Comparison of ENCODE assay signal across 9 cellular contexts in the genomic region with DNA sequence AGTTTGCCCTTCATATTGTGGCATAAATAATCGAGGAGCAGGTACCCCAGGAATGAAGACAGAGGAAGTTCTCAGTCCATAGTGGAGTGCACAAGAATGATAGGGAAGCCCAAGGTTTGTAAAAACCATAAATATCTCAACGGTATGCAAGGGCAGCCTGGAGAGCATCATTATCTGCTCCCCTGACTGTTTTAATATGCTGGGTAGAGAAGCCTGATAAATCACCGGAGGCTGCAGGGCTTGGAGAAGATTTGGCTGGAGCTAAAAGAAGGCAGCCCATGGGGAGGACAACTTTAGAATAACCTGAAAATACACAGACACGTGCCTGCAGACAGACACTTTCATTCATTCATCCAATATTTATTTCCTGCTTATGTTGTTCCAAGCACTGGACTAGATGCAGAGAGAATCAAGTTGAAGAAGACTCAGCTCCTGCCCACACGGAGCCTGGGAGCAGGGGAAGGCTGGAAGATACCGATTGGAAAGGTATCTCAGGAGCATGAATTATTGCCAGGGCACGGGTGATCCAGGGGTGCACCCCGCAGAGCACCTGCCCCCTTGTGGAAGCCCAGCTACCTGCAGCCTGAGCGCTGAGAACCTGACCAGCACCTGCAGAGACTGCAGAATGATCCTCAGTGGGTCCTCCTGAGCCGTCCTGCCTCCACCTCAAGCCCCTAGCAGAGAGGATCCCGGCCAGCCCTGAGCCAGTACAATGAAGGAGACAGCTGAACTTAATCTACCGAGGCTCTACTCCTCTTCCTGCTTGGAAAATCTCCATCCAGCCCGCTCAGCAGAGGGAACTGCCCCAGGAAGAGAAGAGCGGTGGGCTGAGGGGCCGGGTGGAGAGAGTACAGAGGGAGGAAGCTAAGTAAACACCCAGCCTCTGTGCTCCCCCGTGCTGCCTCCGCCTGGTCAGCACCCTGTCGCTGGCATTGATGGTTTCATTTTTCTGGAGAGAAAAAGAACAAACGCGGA.
DNase-seq lines count a peak whose midpoint lies in the region; ATAC-seq, FAIRE-seq and TF ChIP-seq lines count a peak whose summit lies in the region.
"Had no signal": no experiment of that assay in that cellular context is flagged by ENCODE, and none has a peak within 500 bp of the region (broad histone marks: within the 10 kb centered on the region; RNA-seq: fewer than 3 reads in every experiment).

No MANE protein-coding gene starts in this region.

- H3K4me3 ChIP-seq in pancreas: no peak overlapping the region

- H2AFZ ChIP-seq in H9 (ENCODE audit: low read length): no peak overlapping the region

- no CpG with 5 or more reads among the region's 20 CpGs for WGBS in H9 (ENCODE audit: extremely low coverage, insufficient read length, low lambda C conversion rate)
- 27% methylated on average over 20 of the region's 20 CpGs for WGBS in pancreas, 2 donors

- no peaks in the 10 kb centered on the region for H3K79me2 ChIP-seq in H9 (ENCODE audit: insufficient read depth, low read length)

- no peaks in the 10 kb centered on the region for H3K36me3 Mint-ChIP-seq in H9 (ENCODE audit: insufficient read depth in 1 of 3, low read depth in 3 of 3)

- no peaks in the 10 kb centered on the region for H3K27me3 ChIP-seq in H9 (ENCODE audit: insufficient read depth, low read length)
- H3K27me3 ChIP-seq in pancreas: no peaks in the 10 kb centered on the region

- no peak overlapping the region for H4K8ac ChIP-seq in H9 (replicated peaks; ENCODE audit: insufficient read length, low read depth, low read length)

- no peaks in the 10 kb centered on the region for H3K23me2 ChIP-seq in H9 (ENCODE audit: insufficient read length, low read depth, low read length, poor library complexity, severe bottlenecking)

- no peak overlapping the region for H4K5ac ChIP-seq in H9 (ENCODE audit: insufficient read length, low read depth, low read length)

- TF ChIP-seq POLR2A in erythroblast (IDR thresholded peaks at IDR 0.05; ENCODE audit: low read length): no peak

- H3K23ac ChIP-seq in H9 (ENCODE audit: insufficient read length, low read depth, low read length): no peak overlapping the region

- H3K56ac ChIP-seq in H9 (ENCODE audit: insufficient read length, low read depth, low read length): no peak overlapping the region

- no peak overlapping the region for H2BK120ac ChIP-seq in H9 (ENCODE audit: low read depth, low read length, poor library complexity, severe bottlenecking)

- no peak overlapping the region for H3T11ph ChIP-seq in H9 (ENCODE audit: low read length)

- no peak overlapping the region for H3K9ac ChIP-seq in H9 (ENCODE audit: extremely low read depth, insufficient read length, low read length)

- H3K14ac ChIP-seq in H9 (ENCODE audit: insufficient read depth, low read length): no peak overlapping the region

- no peak overlapping the region for H2BK20ac ChIP-seq in H9 (ENCODE audit: low read depth, low read length, poor library complexity, severe bottlenecking)

- ATAC-seq in pancreas (peak; percentile 85 to 93 (median 90)), GM19023 (IDR thresholded peaks at IDR 0.05; ENCODE audit: unreplicated experiment) (no peak)

- no peak overlapping the region for H2BK15ac ChIP-seq in H9 (ENCODE audit: low read depth, low read length)

- H3K79me1 ChIP-seq in H9 (ENCODE audit: insufficient read depth, low read depth, low read length, poor library complexity, severe bottlenecking): no peaks in the 10 kb centered on the region

- no peak overlapping the region for H3K27ac Mint-ChIP-seq in H9

- no peak for FAIRE-seq in pancreas (lab: Jason Lieb, UNC)

- H3K9me3 ChIP-seq in H9 (ENCODE audit: control insufficient read depth, low read depth, low read length): no peaks in the 10 kb centered on the region
- H3K9me3 ChIP-seq in pancreas: no peaks in the 10 kb centered on the region

- peaks cover 8% of the 10 kb centered on the region for H3K27me3 Mint-ChIP-seq in H9 (ENCODE audit: low read depth)

- H3K4me1 ChIP-seq in H9 (ENCODE audit: insufficient read depth, low read length): no peaks in the 10 kb centered on the region
- H3K4me1 ChIP-seq in pancreas: no peaks in the 10 kb centered on the region

- TF ChIP-seq CTCF in H9 (conservative IDR thresholded peaks at IDR 0.05) (peak; percentile 93), pancreas (IDR thresholded peaks at IDR 0.05) (peak; percentile 59 to 75 (median 72))

- no peak overlapping the region for H4K91ac ChIP-seq in H9 (ENCODE audit: insufficient read length, low read depth, low read length)

- no peak overlapping the region for H3K4me3 Mint-ChIP-seq in H9

- no peak overlapping the region for H2BK12ac ChIP-seq in H9 (ENCODE audit: insufficient read length, low read depth, low read length)

- no peaks in the 10 kb centered on the region for H3K36me3 ChIP-seq in pancreas

- no peaks in the 10 kb centered on the region for H4K20me1 ChIP-seq in H9 (ENCODE audit: control insufficient read depth, insufficient read depth, insufficient read length)

- no peak overlapping the region for H3K18ac ChIP-seq in H9 (ENCODE audit: insufficient read length, low read depth, low read length)

- no peak overlapping the region for H3K4me2 ChIP-seq in H9 (ENCODE audit: insufficient read depth, insufficient read length, low read length)

- DNase-seq in COR-L47 (lab: John Stamatoyannopoulos, UW): peak; percentile 33
- peak; percentile 89 for DNase-seq in H9
- DNase-seq in NCI-H510A treated with DMSO at 0.1 percent for 48 hours (lab: John Stamatoyannopoulos, UW): peak; percentile 91
- DNase-seq in activated CD8-positive, alpha-beta memory T cell treated with anti-CD3 and anti-CD28 coated beads for 24 hours: peak; percentile 82
- peak; percentile 16 to 52 for DNase-seq in erythroblast (lab: John Stamatoyannopoulos, UW)
- DNase-seq in pancreas: peak; percentile 37 to 90 (median 75)
- DNase-seq in ureter (ENCODE audit: low spot score): peak; percentile 66
- DNase-seq: IMR-90 had no signal

- intact Hi-C loops in pancreas (cut with DNase I): no loop called here

- H3K27ac ChIP-seq in H9 (ENCODE audit: insufficient read length, low read depth, low read length): no peak overlapping the region
- H3K27ac ChIP-seq in pancreas: no peak overlapping the region

- H3K4me1 Mint-ChIP-seq in H9: peaks cover 7 to 14% of the 10 kb centered on the region in 2 experiments

- H2AK5ac ChIP-seq in H9 (ENCODE audit: insufficient read length, low read length): no peak overlapping the region

- H3K9me3 Mint-ChIP-seq in H9: no peaks in the 10 kb centered on the region

- no peak overlapping the region for H3K4ac ChIP-seq in H9 (ENCODE audit: low read depth, low read length)

- no peak overlapping the region for H2BK5ac ChIP-seq in H9 (ENCODE audit: insufficient read length, low read length)

Comparison
In these comparisons a context has a peak if more than half of its experiments do, and no peak if none do; other contexts are left out.
1. DNase-seq: peak in every context shown above with its lines; median percentile 91 in NCI-H510A treated with DMSO at 0.1 percent for 48 hours; 89 in H9; 82 in activated CD8-positive, alpha-beta memory T cell treated with anti-CD3 and anti-CD28 coated beads for 24 hours; 75 in pancreas; 66 in ureter; 34 in erythroblast; 33 in COR-L47.